In genomic region chr11:3824714-3825472, GRCh38 we compare ENCODE assay signal across 2 cellular contexts.
TF ChIP-seq lines count a peak whose summit lies in the region.

No MANE protein-coding gene starts in this region.

TF ChIP-seq in IMR-90, 13 proteins besides CTCF, POLR2A, EP300 and RAD21:
- TF ChIP-seq SMC3 (IDR thresholded peaks at IDR 0.05; ENCODE audit: low read depth, low read length) (no peak), MAZ (IDR thresholded peaks at IDR 0.05; ENCODE audit: borderline replicate concordance, low read depth, low read length) (no peak), MAFK (IDR thresholded peaks at IDR 0.05; ENCODE audit: low read depth, low read length) (no peak)
- TF ChIP-seq, protein P1, sequence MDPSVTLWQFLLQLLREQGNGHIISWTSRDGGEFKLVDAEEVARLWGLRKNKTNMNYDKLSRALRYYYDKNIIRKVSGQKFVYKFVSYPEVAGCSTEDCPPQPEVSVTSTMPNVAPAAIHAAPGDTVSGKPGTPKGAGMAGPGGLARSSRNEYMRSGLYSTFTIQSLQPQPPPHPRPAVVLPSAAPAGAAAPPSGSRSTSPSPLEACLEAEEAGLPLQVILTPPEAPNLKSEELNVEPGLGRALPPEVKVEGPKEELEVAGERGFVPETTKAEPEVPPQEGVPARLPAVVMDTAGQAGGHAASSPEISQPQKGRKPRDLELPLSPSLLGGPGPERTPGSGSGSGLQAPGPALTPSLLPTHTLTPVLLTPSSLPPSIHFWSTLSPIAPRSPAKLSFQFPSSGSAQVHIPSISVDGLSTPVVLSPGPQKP (IDR thresholded peaks at IDR 0.05; ENCODE audit: borderline replicate concordance, low read depth, low read length): no peak

TF ChIP-seq in HepG2, 621 proteins besides CTCF, POLR2A, EP300 and RAD21:
- TF ChIP-seq TEAD3 (CRISPR knock-in tag; optimal IDR thresholded peaks at IDR 0.05; ENCODE audit: borderline replicate concordance) (peak; percentile 43), ZFX (CRISPR knock-in tag; IDR thresholded peaks at IDR 0.05; ENCODE audit: low read depth) (peak; percentile 66; the same call in 1 of the 2 replicates), HMGXB4 (CRISPR knock-in tag; IDR thresholded peaks at IDR 0.05; ENCODE audit: borderline replicate concordance in 1 of 2, low read depth in 1 of 2) (peak in 1 of 2 experiments; percentile 39; a peak in 1 of 4 replicates), SALL2 (CRISPR knock-in tag; IDR thresholded peaks at IDR 0.05) (peak; percentile 21; the same call in 1 of the 2 replicates), SMC3 (IDR thresholded peaks at IDR 0.05; ENCODE audit: low read length) (peak; percentile 43; the same call in 1 of the 2 replicates), CEBPB (IDR thresholded peaks at IDR 0.05; ENCODE audit: borderline replicate concordance, low read depth, low read length) (no peak), CCDC6 (CRISPR knock-in tag; IDR thresholded peaks at IDR 0.05) (no peak), HOMEZ (CRISPR knock-in tag; IDR thresholded peaks at IDR 0.05; ENCODE audit: low read depth) (no peak), ZNF616 (CRISPR knock-in tag; IDR thresholded peaks at IDR 0.05; ENCODE audit: low read depth) (no peak), HNF1A (IDR thresholded peaks at IDR 0.05; ENCODE audit: low read depth) (no peak), HNF1A (CRISPR knock-in tag; IDR thresholded peaks at IDR 0.05; ENCODE audit: borderline replicate concordance) (0 out of 2 replicates have a peak, but pooled peaks have one; percentile 17), REPIN1 (CRISPR knock-in tag; IDR thresholded peaks at IDR 0.05; ENCODE audit: borderline replicate concordance, low read depth) (0 out of 2 replicates have a peak, but pooled peaks have one; percentile 56), KDM2A (CRISPR knock-in tag; IDR thresholded peaks at IDR 0.05; ENCODE audit: borderline replicate concordance, low read depth) (peak; percentile 36; the same call in 1 of the 2 replicates), ZNF264 (CRISPR knock-in tag; IDR thresholded peaks at IDR 0.05) (no peak), ZNF598 (CRISPR knock-in tag; IDR thresholded peaks at IDR 0.05; ENCODE audit: borderline replicate concordance) (no peak), ZNF335 (CRISPR knock-in tag; IDR thresholded peaks at IDR 0.05) (no peak), XRCC5 (optimal IDR thresholded peaks at IDR 0.05; ENCODE audit: low read length) (peak; percentile 93), CENPT (CRISPR knock-in tag; IDR thresholded peaks at IDR 0.05; ENCODE audit: low read depth) (no peak), ZBTB38 (CRISPR knock-in tag; IDR thresholded peaks at IDR 0.05) (0 out of 2 replicates have a peak, but pooled peaks have one; percentile 12), ZSCAN31 (CRISPR knock-in tag; IDR thresholded peaks at IDR 0.05; ENCODE audit: low read depth) (0 out of 2 replicates have a peak, but pooled peaks have one; percentile 40), ZNF691 (CRISPR knock-in tag; IDR thresholded peaks at IDR 0.05; ENCODE audit: borderline replicate concordance, low read depth) (peak; percentile 51; the same call in 1 of the 2 replicates), ZNF510 (CRISPR knock-in tag; IDR thresholded peaks at IDR 0.05; ENCODE audit: low read depth) (0 out of 2 replicates have a peak, but pooled peaks have one; percentile 40), MIXL1 (CRISPR knock-in tag; IDR thresholded peaks at IDR 0.05) (no peak), STAG1 (CRISPR knock-in tag; IDR thresholded peaks at IDR 0.05) (peak; percentile 75), ZMYM4 (CRISPR knock-in tag; IDR thresholded peaks at IDR 0.05) (peak; percentile 38; the same call in 1 of the 2 replicates), ZFY (CRISPR knock-in tag; IDR thresholded peaks at IDR 0.05) (peak; percentile 53; the same call in 1 of the 2 replicates)
- TF ChIP-seq, protein P2, sequence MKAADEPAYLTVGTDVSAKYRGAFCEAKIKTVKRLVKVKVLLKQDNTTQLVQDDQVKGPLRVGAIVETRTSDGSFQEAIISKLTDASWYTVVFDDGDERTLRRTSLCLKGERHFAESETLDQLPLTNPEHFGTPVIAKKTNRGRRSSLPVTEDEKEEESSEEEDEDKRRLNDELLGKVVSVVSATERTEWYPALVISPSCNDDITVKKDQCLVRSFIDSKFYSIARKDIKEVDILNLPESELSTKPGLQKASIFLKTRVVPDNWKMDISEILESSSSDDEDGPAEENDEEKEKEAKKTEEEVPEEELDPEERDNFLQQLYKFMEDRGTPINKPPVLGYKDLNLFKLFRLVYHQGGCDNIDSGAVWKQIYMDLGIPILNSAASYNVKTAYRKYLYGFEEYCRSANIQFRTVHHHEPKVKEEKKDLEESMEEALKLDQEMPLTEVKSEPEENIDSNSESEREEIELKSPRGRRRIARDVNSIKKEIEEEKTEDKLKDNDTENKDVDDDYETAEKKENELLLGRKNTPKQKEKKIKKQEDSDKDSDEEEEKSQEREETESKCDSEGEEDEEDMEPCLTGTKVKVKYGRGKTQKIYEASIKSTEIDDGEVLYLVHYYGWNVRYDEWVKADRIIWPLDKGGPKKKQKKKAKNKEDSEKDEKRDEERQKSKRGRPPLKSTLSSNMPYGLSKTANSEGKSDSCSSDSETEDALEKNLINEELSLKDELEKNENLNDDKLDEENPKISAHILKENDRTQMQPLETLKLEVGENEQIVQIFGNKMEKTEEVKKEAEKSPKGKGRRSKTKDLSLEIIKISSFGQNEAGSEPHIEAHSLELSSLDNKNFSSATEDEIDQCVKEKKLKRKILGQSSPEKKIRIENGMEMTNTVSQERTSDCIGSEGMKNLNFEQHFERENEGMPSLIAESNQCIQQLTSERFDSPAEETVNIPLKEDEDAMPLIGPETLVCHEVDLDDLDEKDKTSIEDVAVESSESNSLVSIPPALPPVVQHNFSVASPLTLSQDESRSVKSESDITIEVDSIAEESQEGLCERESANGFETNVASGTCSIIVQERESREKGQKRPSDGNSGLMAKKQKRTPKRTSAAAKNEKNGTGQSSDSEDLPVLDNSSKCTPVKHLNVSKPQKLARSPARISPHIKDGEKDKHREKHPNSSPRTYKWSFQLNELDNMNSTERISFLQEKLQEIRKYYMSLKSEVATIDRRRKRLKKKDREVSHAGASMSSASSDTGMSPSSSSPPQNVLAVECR (CRISPR knock-in tag; IDR thresholded peaks at IDR 0.05; ENCODE audit: borderline replicate concordance): peak; percentile 19; the same call in 1 of the 2 replicates
- TF ChIP-seq, protein P3, sequence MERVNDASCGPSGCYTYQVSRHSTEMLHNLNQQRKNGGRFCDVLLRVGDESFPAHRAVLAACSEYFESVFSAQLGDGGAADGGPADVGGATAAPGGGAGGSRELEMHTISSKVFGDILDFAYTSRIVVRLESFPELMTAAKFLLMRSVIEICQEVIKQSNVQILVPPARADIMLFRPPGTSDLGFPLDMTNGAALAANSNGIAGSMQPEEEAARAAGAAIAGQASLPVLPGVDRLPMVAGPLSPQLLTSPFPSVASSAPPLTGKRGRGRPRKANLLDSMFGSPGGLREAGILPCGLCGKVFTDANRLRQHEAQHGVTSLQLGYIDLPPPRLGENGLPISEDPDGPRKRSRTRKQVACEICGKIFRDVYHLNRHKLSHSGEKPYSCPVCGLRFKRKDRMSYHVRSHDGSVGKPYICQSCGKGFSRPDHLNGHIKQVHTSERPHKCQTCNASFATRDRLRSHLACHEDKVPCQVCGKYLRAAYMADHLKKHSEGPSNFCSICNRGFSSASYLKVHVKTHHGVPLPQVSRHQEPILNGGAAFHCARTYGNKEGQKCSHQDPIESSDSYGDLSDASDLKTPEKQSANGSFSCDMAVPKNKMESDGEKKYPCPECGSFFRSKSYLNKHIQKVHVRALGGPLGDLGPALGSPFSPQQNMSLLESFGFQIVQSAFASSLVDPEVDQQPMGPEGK (CRISPR knock-in tag; IDR thresholded peaks at IDR 0.05): 0 out of 2 replicates have a peak, but pooled peaks have one; percentile 21
